Comparison of ENCODE assay signal across 23 cellular contexts in genomic region chr7:151119902-151120301, GRCh38. TPM values are rescaled to one million over a fixed set of nuclear protein-coding genes. Genes with fewer than 3 reads are reported as not detected.
"Had no signal": no experiment of that assay in that cellular context is flagged by ENCODE, and none has a peak within 500 bp of the region (broad histone marks: within the 10 kb centered on the region; RNA-seq: fewer than 3 reads in every experiment).

No MANE protein-coding gene starts in this region.

- H3K4me3 ChIP-seq: hepatocyte, upper lobe of left lung had no signal

- ATAC-seq: activated CD8-positive, alpha-beta T cell treated with anti-CD3 and anti-CD28 coated beads, Interleukin-2, amount 10 ng/mL, durations not matched to agents 7 days and 5 days; foreskin keratinocyte; left ventricle myocardium superior; sciatic nerve; stimulated activated naive B cell treated with anti-CD40 and anti-IgM and Interleukin-4, amounts not matched to agents 10 μg/mL and 1 μg/mL and 100 μg/mL, for 72 hours had no signal

- H3K27me3 ChIP-seq: foreskin keratinocyte, hepatocyte, upper lobe of left lung had no signal

- H3K27ac ChIP-seq: foreskin keratinocyte, hepatocyte, upper lobe of left lung had no signal

- H2AFZ ChIP-seq: hepatocyte had no signal

- H3K4me1 ChIP-seq: foreskin keratinocyte had no signal

- H3K9me3 ChIP-seq: upper lobe of left lung had no signal

- H3K4me2 ChIP-seq: hepatocyte had no signal

- DNase-seq: activated CD4-positive, alpha-beta T cell treated with anti-CD3 and anti-CD28 coated beads for 1 hour; activated CD4-positive, alpha-beta T cell treated with anti-CD3 and anti-CD28 coated beads, Interleukin-2, amount 50 U/mL, for 1 hour; activated CD8-positive, alpha-beta T cell treated with anti-CD3 and anti-CD28 coated beads, Interleukin-2, amount 10 ng/mL, durations not matched to agents 7 days and 5 days; activated gamma-delta T cell treated with Interleukin-2 at 50 U/mL for 16 hours; activated T-cell treated with anti-CD3 and anti-CD28 coated beads, Interleukin-2, amount 50 U/mL, for 1 hour; effector CD8-positive, alpha-beta T cell; foreskin keratinocyte; immature natural killer cell; left ventricle myocardium superior; nephron progenitor cell; small intestine; stimulated activated CD4-positive, alpha-beta T cell treated with anti-CD3 and anti-CD28 coated beads, Interleukin-2, amount 100 ng/mL, for 24 hours; stimulated activated naive B cell treated with anti-CD40 and anti-IgM and Interleukin-4, amounts not matched to agents 10 μg/mL and 1 μg/mL and 100 μg/mL, for 72 hours; T-helper 1 cell had no signal

RNA-seq across cellular contexts. Expression of gene GBX1, which starts 47.6 kb away (rescaled TPM):
- total RNA-seq: activated CD8-positive, alpha-beta T cell treated with anti-CD3 and anti-CD28 coated beads, Interleukin-2, amount 10 ng/mL, durations not matched to agents 7 days and 5 days; bronchial epithelial cell; cerebellum; foreskin keratinocyte; hepatocyte; kidney epithelial cell; mononuclear cell; myocyte; sciatic nerve; upper lobe of left lung had no signal
- polyA plus RNA-seq: esophagus, foreskin keratinocyte, hepatocyte, immature natural killer cell, small intestine had no signal
